8 cellular contexts compared by ENCODE assay signal in genomic region chr22:50563410-50564160, GRCh38. TPM values are rescaled to one million over a fixed set of nuclear protein-coding genes. Genes with fewer than 3 reads are reported as not detected.
DNase-seq lines count a peak whose midpoint lies in the region; ATAC-seq lines count a peak whose summit lies in the region.

No MANE protein-coding gene starts in this region.

- peaks cover 17% of the 10 kb centered on the region for H3K4me1 ChIP-seq in BLaER1
- peaks cover 8% of the 10 kb centered on the region for H3K4me1 ChIP-seq in effector memory CD4-positive, alpha-beta T cell (ENCODE audit: control insufficient read depth, insufficient read depth, low read length, poor library complexity, severe bottlenecking)

- peak overlapping the region; percentile 86 to 99 (median 96) for H3K4me3 Mint-ChIP-seq in naive B cell

- DNase-seq in MG63 (no peak), naive B cell (no peak), NOMO-1 (lab: John Stamatoyannopoulos, UW; ENCODE audit: unreplicated experiment in 2 of 2) (no peak), NCI-H187 treated with DMSO at 0.1 percent for 48 hours (lab: John Stamatoyannopoulos, UW) (no peak)
- no peak for DNase-seq in effector memory CD4-positive, alpha-beta T cell

- H3K9ac ChIP-seq in BLaER1 = peak overlapping the region; percentile 32; the same call in 1 of the 2 replicates

- H3K27me3 ChIP-seq in BLaER1 (peaks cover 18% of the 10 kb centered on the region), MG63 (no peaks in the 10 kb centered on the region)
- H3K27me3 ChIP-seq in effector memory CD4-positive, alpha-beta T cell (replicated peaks; ENCODE audit: control insufficient read depth, insufficient read depth, low read length, poor library complexity, severe bottlenecking) = no peaks in the 10 kb centered on the region

- peak overlapping the region in 3 of 6 donors; percentile 83 to 94 (median 89) for H3K27ac Mint-ChIP-seq in naive B cell

- H3K27ac ChIP-seq in BLaER1 = no peak overlapping the region
- H3K27ac ChIP-seq in effector memory CD4-positive, alpha-beta T cell (ENCODE audit: insufficient read depth, low read length, poor library complexity, severe bottlenecking) = peak overlapping the region; percentile 55

- H3K9me3 ChIP-seq in BLaER1 = no peaks in the 10 kb centered on the region
- no peaks in the 10 kb centered on the region for H3K9me3 ChIP-seq in MG63
- no peaks in the 10 kb centered on the region for H3K9me3 ChIP-seq in effector memory CD4-positive, alpha-beta T cell (ENCODE audit: control insufficient read depth, low read length)

- H4K20me1 ChIP-seq in BLaER1 = peaks cover 4% of the 10 kb centered on the region; the same call in 1 of the 2 replicates

- no peaks in the 10 kb centered on the region for H3K36me3 Mint-ChIP-seq in naive B cell

- peaks cover 17 to 24% (median 17%) of the 10 kb centered on the region in 3 donors for H3K4me1 Mint-ChIP-seq in naive B cell

- no peaks in the 10 kb centered on the region for H3K9me3 Mint-ChIP-seq in naive B cell

- H3K4me2 ChIP-seq in BLaER1 = peak overlapping the region; percentile 95

- no peak for ATAC-seq in naive B cell (ENCODE audit: low read depth in 2 of 2)
- no peak for ATAC-seq in GM19351 (IDR thresholded peaks at IDR 0.05; ENCODE audit: unreplicated experiment)
- ATAC-seq in GM21423 (IDR thresholded peaks at IDR 0.05; ENCODE audit: unreplicated experiment) = no peak

- H3K36me3 ChIP-seq in BLaER1 (peaks cover 15% of the 10 kb centered on the region), MG63 (no peaks in the 10 kb centered on the region)
- no peaks in the 10 kb centered on the region for H3K36me3 ChIP-seq in effector memory CD4-positive, alpha-beta T cell (ENCODE audit: control insufficient read depth, insufficient read depth, low read length)

- H3K4me3 ChIP-seq in BLaER1 (peak overlapping the region; percentile 66), MG63 (peak overlapping the region; percentile 59)
- peak overlapping the region; percentile 65 for H3K4me3 ChIP-seq in effector memory CD4-positive, alpha-beta T cell (ENCODE audit: insufficient read depth, low read depth, low read length, poor library complexity, severe bottlenecking)

- H3K27me3 Mint-ChIP-seq in naive B cell = peaks cover 0 to 11% (median 8%) of the 10 kb centered on the region in 3 donors

RNA-seq across cellular contexts. Expression of gene SYCE3, which starts 0.9 kb away (rescaled TPM):
- total RNA-seq in MG63 (2014; rRNA removed; shearing (Covaris generic); ENCODE audit: low replicate concordance) = not detected in 2 replicates
- polyA plus RNA-seq in naive B cell (ENCODE audit: low read depth in 6 of 6) = not detected

RNA-seq across cellular contexts. Expression of gene CPT1B, which starts 14.6 kb away (rescaled TPM):
- total RNA-seq in MG63 (2014; rRNA removed; shearing (Covaris generic); ENCODE audit: low replicate concordance) = 4.4 and 9.9 TPM in 2 replicates
- 1 to 10 TPM in 2 of 6 donors, under 1 TPM in 3, not detected in 1; 0.09 to 1.4 (median 1.00) TPM for polyA plus RNA-seq in naive B cell (ENCODE audit: low read depth in 6 of 6)

RNA-seq across cellular contexts. Expression of gene KLHDC7B, which starts 17.9 kb away (rescaled TPM):
- total RNA-seq in MG63 (2014; rRNA removed; shearing (Covaris generic); ENCODE audit: low replicate concordance) = not detected in 2 replicates
- 1 to 10 TPM; 1.5 to 5.8 (median 4.4) TPM for polyA plus RNA-seq in naive B cell (ENCODE audit: low read depth in 6 of 6)

RNA-seq across cellular contexts. Expression of gene CHKB, which starts 19.1 kb away (rescaled TPM):
- total RNA-seq in MG63 (2014; rRNA removed; shearing (Covaris generic); ENCODE audit: low replicate concordance) = 1.3 and 5.5 TPM in 2 replicates
- 10 to 100 TPM; 36.2 to 50.8 (median 42.0) TPM for polyA plus RNA-seq in naive B cell (ENCODE audit: low read depth in 6 of 6)

RNA-seq across cellular contexts. Expression of gene TYMP, which starts 33.8 kb away (rescaled TPM):
- total RNA-seq in MG63 (2014; rRNA removed; shearing (Covaris generic); ENCODE audit: low replicate concordance) = 22.1 and 22.2 TPM in 2 replicates
- 10 to 100 TPM; 10.5 to 41.3 (median 18.0) TPM for polyA plus RNA-seq in naive B cell (ENCODE audit: low read depth in 6 of 6)
